8 cellular contexts compared by ENCODE assay signal in genomic region chr1:208203127-208203847, GRCh38. TPM values are rescaled to one million over a fixed set of nuclear protein-coding genes. Genes with fewer than 3 reads are reported as not detected.
A peak's percentile ranks its signal among the peaks of the same experiment; 100 is the strongest.
DNase-seq lines count a peak whose midpoint lies in the region; ATAC-seq and TF ChIP-seq lines count a peak whose summit lies in the region.

No MANE protein-coding gene starts in this region.

- TF ChIP-seq CTCF in body of pancreas (IDR thresholded peaks at IDR 0.05) = no peak
- no peak for TF ChIP-seq CTCF in lung (IDR thresholded peaks at IDR 0.05; ENCODE audit: control extremely low read depth, extremely low read depth)
- TF ChIP-seq CTCF in uterus (IDR thresholded peaks at IDR 0.05) = no peak
- TF ChIP-seq CTCF in lower leg skin (IDR thresholded peaks at IDR 0.05) = no peak

- H3K36me3 ChIP-seq in body of pancreas (replicated peaks in 1 of 2; ENCODE audit: insufficient read depth in 1 of 2, low read depth in 2 of 2) (peaks cover 0 to 3% of the 10 kb centered on the region in 2 donors), lung (ENCODE audit: control insufficient read depth in 2 of 2, insufficient read depth in 2 of 2, low read length in 2 of 2) (peaks cover 0 to 7% of the 10 kb centered on the region in 2 donors), uterus (no peaks in the 10 kb centered on the region), H7 (replicated peaks; ENCODE audit: control insufficient read depth, insufficient read depth, low read length) (no peaks in the 10 kb centered on the region)

- TF ChIP-seq POLR2A in body of pancreas (IDR thresholded peaks at IDR 0.05) (no peak), uterus (IDR thresholded peaks at IDR 0.05) (no peak), lower leg skin (IDR thresholded peaks at IDR 0.05) (no peak)

- no peak overlapping the region for H3K4me3 ChIP-seq in body of pancreas
- no peak overlapping the region for H3K4me3 ChIP-seq in lung
- no peak overlapping the region for H3K4me3 ChIP-seq in uterus
- H3K4me3 ChIP-seq in H7 (ENCODE audit: insufficient read depth, low read depth, low read length) = no peak overlapping the region
- no peak overlapping the region for H3K4me3 ChIP-seq in lower leg skin (ENCODE audit: low read depth, poor library complexity, severe bottlenecking)

- H3K4me1 ChIP-seq in body of pancreas (peaks cover 78% of the 10 kb centered on the region), lung (ENCODE audit: control insufficient read depth in 2 of 2, insufficient read depth in 2 of 2, low read length in 2 of 2) (peaks cover 16 to 34% of the 10 kb centered on the region in 2 donors), uterus (no peaks in the 10 kb centered on the region)

- ATAC-seq in body of pancreas (peak; percentile 57), lung (ENCODE audit: insufficient read depth, low FRiP score) (peak; percentile 1)

- H3K9me3 ChIP-seq in body of pancreas (no peaks in the 10 kb centered on the region), lung (ENCODE audit: control insufficient read depth in 2 of 2, insufficient read depth in 1 of 2, low read length in 1 of 2) (no peaks in the 10 kb centered on the region), uterus (no peaks in the 10 kb centered on the region)

- no peaks in the 10 kb centered on the region for H3K27me3 ChIP-seq in body of pancreas
- no peaks in the 10 kb centered on the region for H3K27me3 ChIP-seq in lung (ENCODE audit: control insufficient read depth, insufficient read depth)
- no peaks in the 10 kb centered on the region for H3K27me3 ChIP-seq in uterus
- no peaks in the 10 kb centered on the region for H3K27me3 ChIP-seq in H7 (ENCODE audit: control insufficient read depth, insufficient read depth, low read length)

- H3K27ac ChIP-seq in body of pancreas = peak overlapping the region; percentile 44 to 64 (median 60)
- H3K27ac ChIP-seq in lung (ENCODE audit: low read depth in 1 of 2, low read length in 1 of 2) = peak overlapping the region; percentile 50 to 89
- H3K27ac ChIP-seq in uterus = peak overlapping the region; percentile 12 to 59

- 27 to 30% methylated on average over 11 to 13 of the region's 13 CpGs for WGBS in body of pancreas, 2 donors
- WGBS in lung, 2 donors = 43 to 62% methylated on average over 13 of the region's 13 CpGs
- 21 to 35% methylated on average over 13 of the region's 13 CpGs for WGBS in lower leg skin, 2 donors

- intact Hi-C loops in body of pancreas (cut with DNase I) = no loop called here
- intact Hi-C loops in uterus (cut with DNase I; ENCODE audit: low total_unique reads) = no loop called here
- intact Hi-C loops in lower leg skin (cut with DNase I; ENCODE audit: low total_unique reads) = no loop called here

- DNase-seq in NCI-H187 (lab: John Stamatoyannopoulos, UW) = peak; percentile 28 to 81
- no peak for DNase-seq in NCI-H187 treated with DMSO at 0.1 percent for 48 hours (lab: John Stamatoyannopoulos, UW)
- peak; percentile 59 to 79 (median 74) for DNase-seq in body of pancreas
- DNase-seq in lung (ENCODE audit: low spot score) = peak; percentile 72
- DNase-seq in uterus = peak in 1 of 2 donors; percentile 39
- no peak for DNase-seq in ecto neural progenitor cell (ENCODE audit: low spot score)
- DNase-seq in H7 = no peak
- no peak for DNase-seq in lower leg skin (ENCODE audit: low spot score in 2 of 2)

RNA-seq across cellular contexts. Expression of gene PLXNA2, which starts 40.9 kb away (rescaled TPM):
- total RNA-seq in body of pancreas (10 to 100 TPM; 44.5 to 51.6 TPM), lung (100 to 1,000 TPM in 1 of 2 donors, 10 to 100 TPM in 1; 37.7 to 118 TPM), uterus (10 to 100 TPM in 2 of 4 donors, 1 to 10 TPM in 2; 5.4 to 94.5 (median 9.5) TPM), lower leg skin (10 to 100 TPM; 27.4 to 44.2 (median 36.9) TPM)
- 10 to 100 TPM; 13.2 to 27.6 TPM for polyA plus RNA-seq in lung
- total RNA-seq in H7 (2014; rRNA removed; shearing (Covaris generic)) = 1.8 and 5.3 TPM in 2 replicates

Comparison
In these comparisons a context has a peak if more than half of its experiments do, and no peak if none do; other contexts are left out.
1. DNase-seq: peak in NCI-H187 (2 of 2), body of pancreas (4 of 4) and lung (single experiment); none in NCI-H187 treated with DMSO at 0.1 percent for 48 hours (single experiment), ecto neural progenitor cell (single experiment), H7 (single experiment) and lower leg skin (0 of 2).
2. Peak in every context shown above with its lines, with median percentiles within 50 percentile points of each other: H3K27ac ChIP-seq.